ENCODE assay signal across 8 cellular contexts in genomic region chr15:80778964-80779657, GRCh38. TPM values are rescaled to one million over a fixed set of nuclear protein-coding genes. Genes with fewer than 3 reads are reported as not detected.
DNase-seq lines count a peak whose midpoint lies in the region; ATAC-seq and TF ChIP-seq lines count a peak whose summit lies in the region.

Gene CEMIP (plus strand): TSS chr15:80779370. CDS start chr15:80873880, 94,510 bp downstream.

- TF ChIP-seq CTCF in brain (conservative IDR thresholded peaks at IDR 0.05) (peak; percentile 95 to 96), retinal pigment epithelial cell (conservative IDR thresholded peaks at IDR 0.05; ENCODE audit: low read depth, low read length) (peak; percentile 64)

- peak within 1 kb of the TSS; percentile 38 for H3K4me3 ChIP-seq in retinal pigment epithelial cell (ENCODE audit: low read length)

- peak within 1 kb of the TSS; percentile 89 to 96 (median 93) for H3K4me3 Mint-ChIP-seq in brain

- DNase-seq in DMS53 treated with DMSO at 0.1 percent for 48 hours (lab: John Stamatoyannopoulos, UW; ENCODE audit: unreplicated experiment), result peak; percentile 56
- peak; percentile 70 to 86 for DNase-seq in SHP77 (lab: John Stamatoyannopoulos, UW)
- DNase-seq in iPS DF 4.7 (ENCODE audit: extremely low read depth, low spot score), result peak; percentile 41
- DNase-seq in retinal pigment epithelial cell (ENCODE audit: low read depth), result no peak

- no peak for TF ChIP-seq EP300 in Ishikawa (IDR thresholded peaks at IDR 0.05; ENCODE audit: borderline replicate concordance)

- peaks cover 34% of the 10 kb centered on the region for H3K4me1 Mint-ChIP-seq in brain

- no peak for ATAC-seq in HG02571 (IDR thresholded peaks at IDR 0.05; ENCODE audit: unreplicated experiment)
- no peak for ATAC-seq in HG02642 (IDR thresholded peaks at IDR 0.05; ENCODE audit: poor library complexity, unreplicated experiment)

- no peaks in the 10 kb centered on the region for H3K36me3 Mint-ChIP-seq in brain

- H3K9me3 Mint-ChIP-seq in brain, result peaks cover 0 to 3% (median 0%) of the 10 kb centered on the region in 5 experiments

- peak within 1 kb of the TSS in 3 of 5 experiments; percentile 20 to 85 (median 60) for H3K27ac Mint-ChIP-seq in brain

- peak; percentile 86 for TF ChIP-seq RAD21 in Ishikawa (IDR thresholded peaks at IDR 0.05; ENCODE audit: low read depth)

- H3K27me3 Mint-ChIP-seq in brain, result peaks cover 51% of the 10 kb centered on the region

TF ChIP-seq in Ishikawa, 13 proteins besides CTCF, POLR2A, EP300 and RAD21:
- TF ChIP-seq MAX (IDR thresholded peaks at IDR 0.05), result no peak
- no peak for TF ChIP-seq TEAD4 (IDR thresholded peaks at IDR 0.05)
- no peak for TF ChIP-seq ZBTB7A (IDR thresholded peaks at IDR 0.05; ENCODE audit: low read depth)
- no peak for TF ChIP-seq NFIC (IDR thresholded peaks at IDR 0.05)
- peak; percentile 51 for TF ChIP-seq REST (IDR thresholded peaks at IDR 0.05; ENCODE audit: low read depth)
- no peak for TF ChIP-seq TAF1 (IDR thresholded peaks at IDR 0.05; ENCODE audit: low read depth)
- TF ChIP-seq EGR1 (IDR thresholded peaks at IDR 0.05), result no peak
- no peak for TF ChIP-seq FOXM1 (IDR thresholded peaks at IDR 0.05; ENCODE audit: borderline replicate concordance, low read depth)
- no peak for TF ChIP-seq CREB1 (IDR thresholded peaks at IDR 0.05; ENCODE audit: low read depth)
- TF ChIP-seq CEBPB (IDR thresholded peaks at IDR 0.05), result no peak
- 0 out of 2 replicates have a peak, but pooled peaks have one; percentile 12 for TF ChIP-seq YY1 (IDR thresholded peaks at IDR 0.05; ENCODE audit: low read depth)
- TF ChIP-seq TCF12 (IDR thresholded peaks at IDR 0.05; ENCODE audit: low read depth), result no peak
- no peak for TF ChIP-seq USF1 (IDR thresholded peaks at IDR 0.05)
TF ChIP-seq in Ishikawa: peak in this region for 2.

RNA-seq across cellular contexts. Expression of gene CEMIP, which starts in this region (rescaled TPM):
- polyA plus RNA-seq in brain (ENCODE audit: insufficient read depth, low read depth, low replicate concordance), result 4.5 TPM
